In genomic region chrX:76172325-76172887, GRCh38 we compare ENCODE assay signal across 8 cellular contexts. TPM values are rescaled to one million over a fixed set of nuclear protein-coding genes. Genes with fewer than 3 reads are reported as not detected.
DNase-seq lines count a peak whose midpoint lies in the region; ATAC-seq and TF ChIP-seq lines count a peak whose summit lies in the region.

No MANE protein-coding gene starts in this region.

- H3K9me3 ChIP-seq in testis, result no peaks in the 10 kb centered on the region

- no peak for TF ChIP-seq POLR2A in testis (IDR thresholded peaks at IDR 0.05)

- ATAC-seq in GM19372 (IDR thresholded peaks at IDR 0.05; ENCODE audit: low read depth, unreplicated experiment) (peak; percentile 45), HG03196 (IDR thresholded peaks at IDR 0.05; ENCODE audit: unreplicated experiment) (peak; percentile 45)

- TF ChIP-seq CTCF in astrocyte of the spinal cord (IDR thresholded peaks at IDR 0.05; ENCODE audit: low read depth, low read length) (no peak), testis (IDR thresholded peaks at IDR 0.05) (no peak)

- H3K27me3 ChIP-seq in layer of hippocampus (ENCODE audit: control insufficient read depth, insufficient read depth, low read length) (no peaks in the 10 kb centered on the region), testis (no peaks in the 10 kb centered on the region)

- in situ Hi-C loops in astrocyte of the spinal cord (cut with HindIII; ENCODE audit: low sequenced_read_pairs), result no loop called here

- intact Hi-C loops in testis (cut with DNase I; ENCODE audit: low total_unique reads), result no loop called here

- 0 to 1% methylated on average over 3 to 9 of the region's 9 CpGs for WGBS in testis, 2 donors

- peaks cover 3% of the 10 kb centered on the region for H3K4me1 ChIP-seq in testis

- H3K36me3 ChIP-seq in testis (ENCODE audit: low read depth, missing control alignments), result no peaks in the 10 kb centered on the region

- H3K27ac ChIP-seq in layer of hippocampus (ENCODE audit: low read depth, low read length) (peak overlapping the region; percentile 23), testis (peak overlapping the region; percentile 77)

- peak overlapping the region; percentile 67 for H3K4me3 ChIP-seq in astrocyte of the spinal cord (ENCODE audit: low read depth, low read length)
- peak overlapping the region; percentile 58 to 68 for H3K4me3 ChIP-seq in testis

- DNase-seq in astrocyte of the spinal cord (ENCODE audit: low read depth, low spot score) (no peak), testis (no peak), DMS114 treated with DMSO at 0.1 percent for 48 hours (lab: John Stamatoyannopoulos, UW; ENCODE audit: unreplicated experiment) (no peak), cortex of kidney (lab: John Stamatoyannopoulos, UW) (no peak), DMS153 (lab: John Stamatoyannopoulos, UW) (no peak)

RNA-seq across cellular contexts. Expression of gene PBDC1, which starts 0.5 kb away (rescaled TPM):
- 1 to 10 TPM; 6.8 to 7.4 TPM for total RNA-seq in testis
- polyA plus RNA-seq in testis (ENCODE audit: insufficient read depth, low read depth, low replicate concordance), result 10.4 TPM
